2 cellular contexts compared by ENCODE assay signal in the genomic region with DNA sequence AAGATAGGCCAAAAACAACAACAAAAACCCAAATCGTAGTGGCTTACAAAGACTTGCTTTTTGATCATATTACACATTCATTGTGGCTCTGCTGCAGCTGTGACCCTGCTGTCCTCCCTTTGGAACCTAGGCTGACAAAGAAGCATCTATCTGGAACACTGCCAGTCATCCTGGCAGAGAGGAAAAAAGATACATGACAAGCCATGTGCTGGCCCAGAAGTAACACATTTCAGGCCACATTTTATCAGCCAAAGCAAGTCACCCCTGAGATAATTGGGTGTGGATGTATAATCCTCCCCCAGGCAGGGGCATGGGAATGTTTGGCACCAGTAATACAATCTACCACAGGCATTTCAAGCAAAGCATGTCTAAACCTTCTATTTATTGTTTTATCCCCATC.
TF ChIP-seq lines count a peak whose summit lies in the region.

No MANE protein-coding gene starts in this region.

TF ChIP-seq in SK-N-SH, 30 proteins besides CTCF, POLR2A, EP300 and RAD21 (continued from another document):
- TF ChIP-seq, protein P1, sequence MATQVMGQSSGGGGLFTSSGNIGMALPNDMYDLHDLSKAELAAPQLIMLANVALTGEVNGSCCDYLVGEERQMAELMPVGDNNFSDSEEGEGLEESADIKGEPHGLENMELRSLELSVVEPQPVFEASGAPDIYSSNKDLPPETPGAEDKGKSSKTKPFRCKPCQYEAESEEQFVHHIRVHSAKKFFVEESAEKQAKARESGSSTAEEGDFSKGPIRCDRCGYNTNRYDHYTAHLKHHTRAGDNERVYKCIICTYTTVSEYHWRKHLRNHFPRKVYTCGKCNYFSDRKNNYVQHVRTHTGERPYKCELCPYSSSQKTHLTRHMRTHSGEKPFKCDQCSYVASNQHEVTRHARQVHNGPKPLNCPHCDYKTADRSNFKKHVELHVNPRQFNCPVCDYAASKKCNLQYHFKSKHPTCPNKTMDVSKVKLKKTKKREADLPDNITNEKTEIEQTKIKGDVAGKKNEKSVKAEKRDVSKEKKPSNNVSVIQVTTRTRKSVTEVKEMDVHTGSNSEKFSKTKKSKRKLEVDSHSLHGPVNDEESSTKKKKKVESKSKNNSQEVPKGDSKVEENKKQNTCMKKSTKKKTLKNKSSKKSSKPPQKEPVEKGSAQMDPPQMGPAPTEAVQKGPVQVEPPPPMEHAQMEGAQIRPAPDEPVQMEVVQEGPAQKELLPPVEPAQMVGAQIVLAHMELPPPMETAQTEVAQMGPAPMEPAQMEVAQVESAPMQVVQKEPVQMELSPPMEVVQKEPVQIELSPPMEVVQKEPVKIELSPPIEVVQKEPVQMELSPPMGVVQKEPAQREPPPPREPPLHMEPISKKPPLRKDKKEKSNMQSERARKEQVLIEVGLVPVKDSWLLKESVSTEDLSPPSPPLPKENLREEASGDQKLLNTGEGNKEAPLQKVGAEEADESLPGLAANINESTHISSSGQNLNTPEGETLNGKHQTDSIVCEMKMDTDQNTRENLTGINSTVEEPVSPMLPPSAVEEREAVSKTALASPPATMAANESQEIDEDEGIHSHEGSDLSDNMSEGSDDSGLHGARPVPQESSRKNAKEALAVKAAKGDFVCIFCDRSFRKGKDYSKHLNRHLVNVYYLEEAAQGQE (IDR thresholded peaks at IDR 0.05; ENCODE audit: low read depth, low read length), result no peak
- no peak for TF ChIP-seq MEF2A (IDR thresholded peaks at IDR 0.05; ENCODE audit: borderline replicate concordance, low read depth)
- TF ChIP-seq TCF12 (IDR thresholded peaks at IDR 0.05), result no peak
- TF ChIP-seq CHD2 (IDR thresholded peaks at IDR 0.05; ENCODE audit: low read length, partially characterized antibody), result peak; percentile 28
- no peak for TF ChIP-seq POLR2AphosphoS5 (IDR thresholded peaks at IDR 0.05; ENCODE audit: low read depth, low read length)
- TF ChIP-seq SMC3 (IDR thresholded peaks at IDR 0.05; ENCODE audit: low read depth, low read length), result no peak
- no peak for TF ChIP-seq EZH2phosphoT487 (IDR thresholded peaks at IDR 0.05; ENCODE audit: borderline replicate concordance, low read depth)
- no peak for TF ChIP-seq RFX5 (IDR thresholded peaks at IDR 0.05; ENCODE audit: low read length)
- no peak for TF ChIP-seq TAF1 (IDR thresholded peaks at IDR 0.05; ENCODE audit: borderline replicate concordance, low read depth, low read length)
- TF ChIP-seq PBX3 (IDR thresholded peaks at IDR 0.05), result no peak
- TF ChIP-seq GATA2 (CRISPR knock-in tag; IDR thresholded peaks at IDR 0.05), result peak; percentile 33; the same call in 1 of the 2 replicates
- no peak for TF ChIP-seq YY1 (IDR thresholded peaks at IDR 0.05; ENCODE audit: low read depth)
- TF ChIP-seq, protein P2, sequence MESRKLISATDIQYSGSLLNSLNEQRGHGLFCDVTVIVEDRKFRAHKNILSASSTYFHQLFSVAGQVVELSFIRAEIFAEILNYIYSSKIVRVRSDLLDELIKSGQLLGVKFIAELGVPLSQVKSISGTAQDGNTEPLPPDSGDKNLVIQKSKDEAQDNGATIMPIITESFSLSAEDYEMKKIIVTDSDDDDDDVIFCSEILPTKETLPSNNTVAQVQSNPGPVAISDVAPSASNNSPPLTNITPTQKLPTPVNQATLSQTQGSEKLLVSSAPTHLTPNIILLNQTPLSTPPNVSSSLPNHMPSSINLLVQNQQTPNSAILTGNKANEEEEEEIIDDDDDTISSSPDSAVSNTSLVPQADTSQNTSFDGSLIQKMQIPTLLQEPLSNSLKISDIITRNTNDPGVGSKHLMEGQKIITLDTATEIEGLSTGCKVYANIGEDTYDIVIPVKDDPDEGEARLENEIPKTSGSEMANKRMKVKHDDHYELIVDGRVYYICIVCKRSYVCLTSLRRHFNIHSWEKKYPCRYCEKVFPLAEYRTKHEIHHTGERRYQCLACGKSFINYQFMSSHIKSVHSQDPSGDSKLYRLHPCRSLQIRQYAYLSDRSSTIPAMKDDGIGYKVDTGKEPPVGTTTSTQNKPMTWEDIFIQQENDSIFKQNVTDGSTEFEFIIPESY (IDR thresholded peaks at IDR 0.05; ENCODE audit: borderline replicate concordance, low read depth), result no peak
- TF ChIP-seq RXRA (IDR thresholded peaks at IDR 0.05; ENCODE audit: borderline replicate concordance, low read depth), result no peak
- TF ChIP-seq FOSL2 (IDR thresholded peaks at IDR 0.05; ENCODE audit: borderline replicate concordance, low read depth), result no peak
- no peak for TF ChIP-seq JUND (IDR thresholded peaks at IDR 0.05)
- no peak for TF ChIP-seq USF2 (IDR thresholded peaks at IDR 0.05; ENCODE audit: borderline replicate concordance, low read depth, low read length)
- TF ChIP-seq TEAD4 (IDR thresholded peaks at IDR 0.05; ENCODE audit: borderline replicate concordance, insufficient read depth), result no peak
- TF ChIP-seq MXI1 (IDR thresholded peaks at IDR 0.05; ENCODE audit: low read depth, low read length), result peak; percentile 68; the same call in 1 of the 2 replicates
- TF ChIP-seq ELF1 (IDR thresholded peaks at IDR 0.05), result no peak
TF ChIP-seq in SK-N-SH: peak in this region for 4.

TF ChIP-seq in SK-N-SH treated with all-trans-retinoic acid at 6 μM for 48 hours, 23 proteins besides CTCF, POLR2A, EP300 and RAD21 (continued from another document):
- TF ChIP-seq TSHZ2 (CRISPR knock-in tag; IDR thresholded peaks at IDR 0.05) (no peak), ESRRG (CRISPR knock-in tag; IDR thresholded peaks at IDR 0.05) (no peak)
TF ChIP-seq in SK-N-SH treated with all-trans-retinoic acid at 6 μM for 48 hours: peak in this region for 0.
